Comparison of ENCODE assay signal across 9 cellular contexts in genomic region chr6:105757512-105758200, GRCh38.
A peak's percentile ranks its signal among the peaks of the same experiment; 100 is the strongest.
DNase-seq lines count a peak whose midpoint lies in the region; ATAC-seq lines count a peak whose summit lies in the region.
"Had no signal": no experiment of that assay in that cellular context is flagged by ENCODE, and none has a peak within 500 bp of the region (broad histone marks: within the 10 kb centered on the region; RNA-seq: fewer than 3 reads in every experiment).

No MANE protein-coding gene starts in this region.

- ATAC-seq in HG02678 (IDR thresholded peaks at IDR 0.05; ENCODE audit: unreplicated experiment), result peak; percentile 96
- ATAC-seq: A549 had no signal

- DNase-seq in NCI-H510A treated with DMSO at 0.1 percent for 48 hours (lab: John Stamatoyannopoulos, UW), result peak; percentile 69
- no peak for DNase-seq in NCI-H510A (lab: John Stamatoyannopoulos, UW)
- DNase-seq in NCI-H146 (lab: John Stamatoyannopoulos, UW), result peak; percentile 65
- peak; percentile 13 for DNase-seq in renal cortical epithelial cell (ENCODE audit: low read depth)
- no peak for DNase-seq in SIG-M5 treated with dmso at 0.1 percent for 504 hours (lab: John Stamatoyannopoulos, UW; ENCODE audit: unreplicated experiment)
- no peak for DNase-seq in ecto neural progenitor cell (ENCODE audit: low spot score)
- DNase-seq in occipital lobe (lab: John Stamatoyannopoulos, UW), result no peak

Comparison
In these comparisons a context has a peak if more than half of its experiments do, and no peak if none do; other contexts are left out.
1. DNase-seq: peak in NCI-H510A treated with DMSO at 0.1 percent for 48 hours (single experiment), NCI-H146 (single experiment) and renal cortical epithelial cell (single experiment); none in NCI-H510A (single experiment), SIG-M5 treated with dmso at 0.1 percent for 504 hours (single experiment), ecto neural progenitor cell (single experiment) and occipital lobe (single experiment).